ENCODE assay signal across 22 cellular contexts in genomic region chr18:8450898-8451665, GRCh38.
"Had no signal": no experiment of that assay in that cellular context is flagged by ENCODE, and none has a peak within 500 bp of the region (broad histone marks: within the 10 kb centered on the region; RNA-seq: fewer than 3 reads in every experiment).

No MANE protein-coding gene starts in this region.

- H3K27me3 ChIP-seq: breast epithelium, thyroid gland, uterus had no signal

- H3K27me3 Mint-ChIP-seq: dendritic cell treated with granulocyte-macrophage colony-stimulating factor and Interleukin-4, amounts not matched to agents 40 ng/mL and 50 ng/mL, for 4 days had no signal

- H3K36me3 Mint-ChIP-seq: activated naive CD8-positive, alpha-beta T cell treated with anti-CD3 and anti-CD28 coated beads, Interleukin-2, amount 10 ng/mL, durations not matched to agents 7 days and 5 days; memory B cell; natural killer cell treated with Interleukin-12 subunit alpha and Interleukin-12 subunit beta and Interleukin-15 and Interleukin-18, amount 100 ng/mL, for 72 hours; stimulated activated effector memory CD8-positive, alpha-beta T cell treated with anti-CD3 and anti-CD28 coated beads, Interleukin-12 subunit alpha, Interleukin-12 subunit beta, amount 100 ng/mL, for 72 hours; T-cell had no signal

- FAIRE-seq: islet of Langerhans had no signal

- H3K36me3 ChIP-seq: breast epithelium, prostate gland, thyroid gland, uterus had no signal

- H3K9me3 ChIP-seq: prostate gland, thyroid gland, uterus had no signal

- H3K27ac Mint-ChIP-seq: activated naive CD8-positive, alpha-beta T cell treated with anti-CD3 and anti-CD28 coated beads, Interleukin-2, amount 10 ng/mL, durations not matched to agents 7 days and 5 days; dendritic cell treated with granulocyte-macrophage colony-stimulating factor and Interleukin-4, amounts not matched to agents 40 ng/mL and 50 ng/mL, for 4 days; memory B cell; natural killer cell treated with Interleukin-12 subunit alpha and Interleukin-12 subunit beta and Interleukin-15 and Interleukin-18, amount 100 ng/mL, for 72 hours; stimulated activated effector memory CD8-positive, alpha-beta T cell treated with anti-CD3 and anti-CD28 coated beads, Interleukin-12 subunit alpha, Interleukin-12 subunit beta, amount 100 ng/mL, for 72 hours; T-cell had no signal

- DNase-seq: activated CD4-positive, alpha-beta T cell treated with anti-CD3 and anti-CD28 coated beads, Interleukin-2, amount 50 U/mL, for 4 hours; activated naive CD4-positive, alpha-beta T cell; activated naive CD8-positive, alpha-beta T cell treated with anti-CD3 and anti-CD28 coated beads, Interleukin-2, amount 10 ng/mL, durations not matched to agents 7 days and 5 days; activated T-cell treated with anti-CD3 and anti-CD28 coated beads for 4 hours; anterior cingulate cortex; effector memory CD4-positive, alpha-beta T cell; foreskin keratinocyte; left colon; stimulated activated CD4-positive, alpha-beta T cell treated with anti-CD3 and anti-CD28 coated beads, Interleukin-12 subunit alpha, Interleukin-12 subunit beta, amount 100 ng/mL, for 4 hours; stimulated activated CD4-positive, alpha-beta T cell treated with anti-CD3 and anti-CD28 coated beads, Interleukin-2, amount 100 ng/mL, for 24 hours; T-cell; T-helper 9 cell; thyroid gland; uterus had no signal

- H3K27ac ChIP-seq: foreskin keratinocyte, prostate gland, thyroid gland, uterus had no signal

- H3K4me1 ChIP-seq: breast epithelium, prostate gland, thyroid gland, uterus had no signal

- ATAC-seq: activated CD4-positive, CD25-positive, alpha-beta regulatory T cell treated with anti-CD3 and anti-CD28 coated beads, Interleukin-2, amount 50 U/mL, for 24 hours; foreskin keratinocyte; left colon; stimulated activated effector memory CD8-positive, alpha-beta T cell treated with anti-CD3 and anti-CD28 coated beads, Interleukin-12 subunit alpha, Interleukin-12 subunit beta, amount 100 ng/mL, for 72 hours; T-cell had no signal

- H3K4me3 Mint-ChIP-seq: activated naive CD8-positive, alpha-beta T cell treated with anti-CD3 and anti-CD28 coated beads, Interleukin-2, amount 10 ng/mL, durations not matched to agents 7 days and 5 days; dendritic cell treated with granulocyte-macrophage colony-stimulating factor and Interleukin-4, amounts not matched to agents 40 ng/mL and 50 ng/mL, for 4 days; memory B cell; natural killer cell treated with Interleukin-12 subunit alpha and Interleukin-12 subunit beta and Interleukin-15 and Interleukin-18, amount 100 ng/mL, for 72 hours; stimulated activated effector memory CD8-positive, alpha-beta T cell treated with anti-CD3 and anti-CD28 coated beads, Interleukin-12 subunit alpha, Interleukin-12 subunit beta, amount 100 ng/mL, for 72 hours; T-cell had no signal

- H3K4me1 Mint-ChIP-seq: activated naive CD8-positive, alpha-beta T cell treated with anti-CD3 and anti-CD28 coated beads, Interleukin-2, amount 10 ng/mL, durations not matched to agents 7 days and 5 days; memory B cell; stimulated activated effector memory CD8-positive, alpha-beta T cell treated with anti-CD3 and anti-CD28 coated beads, Interleukin-12 subunit alpha, Interleukin-12 subunit beta, amount 100 ng/mL, for 72 hours; T-cell had no signal

- H3K4me3 ChIP-seq: breast epithelium, prostate gland, thyroid gland, uterus had no signal

- H3K9me3 Mint-ChIP-seq: activated naive CD8-positive, alpha-beta T cell treated with anti-CD3 and anti-CD28 coated beads, Interleukin-2, amount 10 ng/mL, durations not matched to agents 7 days and 5 days; dendritic cell treated with granulocyte-macrophage colony-stimulating factor and Interleukin-4, amounts not matched to agents 40 ng/mL and 50 ng/mL, for 4 days; memory B cell; natural killer cell treated with Interleukin-12 subunit alpha and Interleukin-12 subunit beta and Interleukin-15 and Interleukin-18, amount 100 ng/mL, for 72 hours; stimulated activated effector memory CD8-positive, alpha-beta T cell treated with anti-CD3 and anti-CD28 coated beads, Interleukin-12 subunit alpha, Interleukin-12 subunit beta, amount 100 ng/mL, for 72 hours; T-cell had no signal
